ENCODE assay signal across 17 cellular contexts in genomic region chr17:75647921-75648320, GRCh38. TPM values are rescaled to one million over a fixed set of nuclear protein-coding genes. Genes with fewer than 3 reads are reported as not detected.
A peak's percentile ranks its signal among the peaks of the same experiment; 100 is the strongest.
DNase-seq lines count a peak whose midpoint lies in the region; ATAC-seq and TF ChIP-seq lines count a peak whose summit lies in the region.
"Had no signal": no experiment of that assay in that cellular context is flagged by ENCODE, and none has a peak within 500 bp of the region (broad histone marks: within the 10 kb centered on the region; RNA-seq: fewer than 3 reads in every experiment).

No MANE protein-coding gene starts in this region.

- H3K36me3 Mint-ChIP-seq in endodermal cell (ENCODE audit: low read depth): peaks cover 47% of the 10 kb centered on the region

- peak overlapping the region; percentile 99 for H3K27ac ChIP-seq in angular gyrus (ENCODE audit: low read depth, low read length)
- H3K27ac ChIP-seq in endodermal cell (ENCODE audit: low read depth, low read length): no peak overlapping the region
- H3K27ac ChIP-seq in spleen: no peak overlapping the region
- H3K27ac ChIP-seq: BLaER1, SK-N-MC had no signal

- H3K4me1 Mint-ChIP-seq in endodermal cell: peaks cover 18% of the 10 kb centered on the region

- H3K9ac ChIP-seq in endodermal cell (ENCODE audit: extremely low read depth, low read length, poor library complexity, severe bottlenecking) (no peak overlapping the region), mucosa of stomach (ENCODE audit: low read length) (peak overlapping the region; percentile 74)
- H3K9ac ChIP-seq: BLaER1 had no signal

- ATAC-seq in HG03196 (IDR thresholded peaks at IDR 0.05; ENCODE audit: unreplicated experiment): no peak

- peaks cover 11% of the 10 kb centered on the region for H3K4me1 ChIP-seq in endodermal cell (ENCODE audit: control insufficient read depth, insufficient read depth, low read length)
- H3K4me1 ChIP-seq in mucosa of stomach (ENCODE audit: control insufficient read depth, insufficient read depth, low read length): peaks cover 44% of the 10 kb centered on the region
- H3K4me1 ChIP-seq in spleen: peaks cover 0 to 27% (median 14%) of the 10 kb centered on the region in 6 donors

- TF ChIP-seq POLR2A in spleen (IDR thresholded peaks at IDR 0.05): no peak

- H3K4me3 ChIP-seq in endodermal cell (ENCODE audit: low read length) (no peak overlapping the region), mucosa of stomach (ENCODE audit: low read length) (no peak overlapping the region), spleen (no peak overlapping the region)
- H3K4me3 ChIP-seq: BLaER1, SK-N-MC had no signal

- WGBS in endodermal cell (ENCODE audit: insufficient coverage in 1 of 2, insufficient read length in 1 of 2), 2 experiments: 95 to 97% methylated on average over 6 to 7 of the region's 7 CpGs
- WGBS in spleen, 5 donors: 96 to 98% (median 97%) methylated on average over 7 of the region's 7 CpGs

- H3K36me3 ChIP-seq in endodermal cell (ENCODE audit: control insufficient read depth, insufficient read depth, low read length): peaks cover 50% of the 10 kb centered on the region
- no peaks in the 10 kb centered on the region for H3K36me3 ChIP-seq in mucosa of stomach (ENCODE audit: control insufficient read depth, insufficient read depth, low read length)
- peaks cover 0 to 91% (median 37%) of the 10 kb centered on the region in 6 donors for H3K36me3 ChIP-seq in spleen

- peak overlapping the region; percentile 23 for H3K27ac Mint-ChIP-seq in endodermal cell

- H3K27me3 ChIP-seq in endodermal cell (ENCODE audit: control insufficient read depth, insufficient read depth, low read length, poor library complexity, severe bottlenecking): no peaks in the 10 kb centered on the region
- no peaks in the 10 kb centered on the region for H3K27me3 ChIP-seq in mucosa of stomach (ENCODE audit: control insufficient read depth, insufficient read depth, low read length)
- no peaks in the 10 kb centered on the region for H3K27me3 ChIP-seq in spleen (replicated peaks in 1 of 7)
- H3K27me3 ChIP-seq: BLaER1 had no signal

- no peaks in the 10 kb centered on the region for H3K9me3 Mint-ChIP-seq in endodermal cell
- H3K9me3 Mint-ChIP-seq: CD8-positive, alpha-beta memory T cell had no signal

- TF ChIP-seq CTCF in endodermal cell (conservative IDR thresholded peaks at IDR 0.05) (no peak), spleen (IDR thresholded peaks at IDR 0.05 in 8 of 11, conservative IDR thresholded peaks at IDR 0.05 in 3 of 11) (no peak)

- no peaks in the 10 kb centered on the region for H3K9me3 ChIP-seq in endodermal cell (ENCODE audit: control insufficient read depth, low read length)
- H3K9me3 ChIP-seq in mucosa of stomach (ENCODE audit: control insufficient read depth, low read length): no peaks in the 10 kb centered on the region
- H3K9me3 ChIP-seq in spleen: no peaks in the 10 kb centered on the region
- H3K9me3 ChIP-seq: BLaER1 had no signal

- no peaks in the 10 kb centered on the region for H3K27me3 Mint-ChIP-seq in endodermal cell (ENCODE audit: insufficient read depth)

- H3K4me3 Mint-ChIP-seq in endodermal cell: no peak overlapping the region
- H3K4me3 Mint-ChIP-seq: CD8-positive, alpha-beta memory T cell had no signal

- DNase-seq in endodermal cell (peak; percentile 38), GOT3 (lab: John Stamatoyannopoulos, UW) (no peak), spleen (no peak), NCI-H1048 (lab: John Stamatoyannopoulos, UW) (no peak)
- DNase-seq: CD8-positive, alpha-beta memory T cell; EL; HCEC 1CT; NCI-H146; NCI-H2107; NCI-H226; NCI-H526 treated with DMSO at 0.1 percent for 48 hours; NK-92 treated with Interleukin-12 subunit alpha and Interleukin-12 subunit beta, amount 100 ng/mL, for 24 hours had no signal

- intact Hi-C loops in spleen (cut with DNase I; ENCODE audit: low total_unique reads): no loop called here

RNA-seq across cellular contexts. Expression of gene SMIM5, which starts 14.7 kb away (rescaled TPM):
- total RNA-seq in endodermal cell (under 1 TPM in 1 of 2 donors, not detected in 1; 0.40 TPM), spleen (1 to 10 TPM; 2.1 to 5.1 (median 3.4) TPM)
- polyA plus RNA-seq in endodermal cell (2013, experiment 1 of 2): not detected
- not detected for polyA plus RNA-seq in endodermal cell (2013, experiment 2 of 2)
- polyA plus RNA-seq in spleen: 1 to 10 TPM; 3.0 to 4.7 (median 4.7) TPM

RNA-seq across cellular contexts. Expression of gene RECQL5, which starts 19.0 kb away (rescaled TPM):
- 10 to 100 TPM; 54.3 TPM for total RNA-seq in endodermal cell
- polyA plus RNA-seq in endodermal cell (2013, experiment 1 of 2): 40.1 TPM
- polyA plus RNA-seq in endodermal cell (2013, experiment 2 of 2): 32.4 TPM
- total RNA-seq in spleen: 10 to 100 TPM; 25.7 to 51.0 (median 37.6) TPM
- 10 to 100 TPM; 28.2 to 48.8 (median 47.4) TPM for polyA plus RNA-seq in spleen

RNA-seq across cellular contexts. Expression of gene SAP30BP, which starts 19.2 kb away (rescaled TPM):
- total RNA-seq in endodermal cell (100 to 1,000 TPM in 1 of 2 donors, 10 to 100 TPM in 1; 96.5 to 113 TPM), spleen (100 to 1,000 TPM in 3 of 7 donors, 10 to 100 TPM in 4; 71.6 to 110 (median 82.1) TPM)
- 93.1 TPM for polyA plus RNA-seq in endodermal cell (2013, experiment 1 of 2)
- 95.4 TPM for polyA plus RNA-seq in endodermal cell (2013, experiment 2 of 2)
- polyA plus RNA-seq in spleen: 10 to 100 TPM; 53.8 to 76.7 (median 70.4) TPM
